ENCODE assay signal across 8 cellular contexts in the genomic region with DNA sequence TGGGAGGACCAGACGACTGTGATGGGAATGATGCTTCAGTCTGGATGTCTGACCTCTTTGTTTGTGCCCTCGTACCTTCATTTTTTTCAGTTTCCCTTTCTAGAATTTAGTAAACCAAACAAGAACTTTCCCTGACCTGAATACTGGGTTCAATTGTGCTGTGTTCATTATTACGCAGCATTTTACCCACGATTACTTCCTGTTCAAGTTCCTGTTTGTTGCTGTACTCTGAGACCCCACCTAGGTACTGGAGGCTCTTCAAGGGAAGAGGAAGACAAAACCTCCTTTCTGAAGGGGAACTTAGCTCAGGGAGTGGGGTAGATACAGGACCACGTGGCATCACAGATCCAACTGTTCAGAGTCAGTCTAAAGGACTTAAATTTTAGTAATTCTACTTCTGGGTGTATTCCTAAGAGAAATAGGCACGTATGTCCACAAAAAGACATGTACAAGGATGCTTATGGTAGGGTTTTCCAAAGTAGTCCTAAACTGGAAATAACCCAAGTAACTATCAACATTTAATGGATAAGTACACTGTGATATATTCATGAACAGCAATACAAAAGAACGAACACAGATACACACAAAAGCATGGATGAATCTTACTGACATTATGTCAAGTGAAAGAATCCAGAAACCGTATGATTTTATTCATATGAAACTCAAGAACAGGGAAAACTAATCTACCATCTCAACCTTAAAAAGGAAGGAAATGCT. TPM values are rescaled to one million over a fixed set of nuclear protein-coding genes. Genes with fewer than 3 reads are reported as not detected.
DNase-seq lines count a peak whose midpoint lies in the region; ATAC-seq and TF ChIP-seq lines count a peak whose summit lies in the region.

No MANE protein-coding gene starts in this region.

- peak overlapping the region; percentile 17 to 81 (median 68) for H3K4me3 Mint-ChIP-seq in naive thymus-derived CD8-positive, alpha-beta T cell

- TF ChIP-seq CTCF in gastroesophageal sphincter (IDR thresholded peaks at IDR 0.05): no peak

- H3K36me3 Mint-ChIP-seq in naive thymus-derived CD8-positive, alpha-beta T cell: peaks cover 0 to 3% (median 0%) of the 10 kb centered on the region in 3 donors

- H3K27me3 Mint-ChIP-seq in naive thymus-derived CD8-positive, alpha-beta T cell: no peaks in the 10 kb centered on the region

- WGBS in gastroesophageal sphincter (ENCODE audit: low coverage in 1 of 2), 2 donors: 43 to 47% methylated on average over 6 to 8 of the region's 8 CpGs

- no peaks in the 10 kb centered on the region for H3K36me3 ChIP-seq in gastroesophageal sphincter

- H3K9me3 ChIP-seq in gastroesophageal sphincter: peaks cover 0 to 29% (median 0%) of the 10 kb centered on the region in 3 donors

- peaks cover 0 to 13% (median 6%) of the 10 kb centered on the region in 9 donors for H3K9me3 Mint-ChIP-seq in naive thymus-derived CD8-positive, alpha-beta T cell

- POLR2A ChIA-PET in naive thymus-derived CD8-positive, alpha-beta T cell (lab: Charles Lee): interaction anchor here (0.7 to 2.2 kb wide), 6 partner anchors 9 to 190 kb away, joined by 3 to 8 read pairs (median 5); partner anchors contain the start of gene PRKCB

- DNase-seq in SKM-1 treated with dmso at 0.1 percent for 144 hours (lab: John Stamatoyannopoulos, UW; ENCODE audit: unreplicated experiment) (peak; percentile 97), NCI-H524 (lab: John Stamatoyannopoulos, UW) (no peak), putamen (ENCODE audit: low spot score) (no peak), hippocampal formation (lab: John Stamatoyannopoulos, UW) (no peak)
- DNase-seq in naive thymus-derived CD8-positive, alpha-beta T cell: peak in 5 of 10 donors; percentile 11 to 71 (median 54)

- H3K27ac ChIP-seq in gastroesophageal sphincter: no peak overlapping the region

- ATAC-seq in GM18870 (IDR thresholded peaks at IDR 0.05; ENCODE audit: unreplicated experiment): peak; percentile 74
- peak; percentile 79 for ATAC-seq in HG02943 (IDR thresholded peaks at IDR 0.05; ENCODE audit: low read depth, unreplicated experiment)
- ATAC-seq in naive thymus-derived CD8-positive, alpha-beta T cell: peak; percentile 94 to 95
- ATAC-seq in gastroesophageal sphincter: no peak

- H3K27ac Mint-ChIP-seq in naive thymus-derived CD8-positive, alpha-beta T cell: peak overlapping the region; percentile 21 to 95 (median 80)

- TF ChIP-seq POLR2A in gastroesophageal sphincter (IDR thresholded peaks at IDR 0.05): no peak

- no peaks in the 10 kb centered on the region for H3K27me3 ChIP-seq in gastroesophageal sphincter

- no peak for TF ChIP-seq EP300 in gastroesophageal sphincter (IDR thresholded peaks at IDR 0.05)

- H3K4me3 ChIP-seq in gastroesophageal sphincter: no peak overlapping the region

- peaks cover 14 to 44% (median 35%) of the 10 kb centered on the region in 4 donors for H3K4me1 Mint-ChIP-seq in naive thymus-derived CD8-positive, alpha-beta T cell

- no peaks in the 10 kb centered on the region for H3K4me1 ChIP-seq in gastroesophageal sphincter

RNA-seq across cellular contexts. Expression of gene PRKCB, which starts 9.1 kb away (rescaled TPM):
- 100 to 1,000 TPM; 123 to 129 TPM for total RNA-seq in naive thymus-derived CD8-positive, alpha-beta T cell
- 100 to 1,000 TPM in 2 of 3 donors, 10 to 100 TPM in 1; 57.2 to 142 (median 107) TPM for polyA plus RNA-seq in naive thymus-derived CD8-positive, alpha-beta T cell
- 10 to 100 TPM; 10.7 to 23.9 (median 18.2) TPM for total RNA-seq in gastroesophageal sphincter

Comparison
In these comparisons a context has a peak if more than half of its experiments do, and no peak if none do; other contexts are left out.
1. RNA of gene PRKCB, which starts 9.1 kb away (total RNA-seq): 123 to 129 TPM in naive thymus-derived CD8-positive, alpha-beta T cell; 10.7 to 23.9 TPM in gastroesophageal sphincter; every median in the first group is over 4 times any median in the second.